In the genomic region with DNA sequence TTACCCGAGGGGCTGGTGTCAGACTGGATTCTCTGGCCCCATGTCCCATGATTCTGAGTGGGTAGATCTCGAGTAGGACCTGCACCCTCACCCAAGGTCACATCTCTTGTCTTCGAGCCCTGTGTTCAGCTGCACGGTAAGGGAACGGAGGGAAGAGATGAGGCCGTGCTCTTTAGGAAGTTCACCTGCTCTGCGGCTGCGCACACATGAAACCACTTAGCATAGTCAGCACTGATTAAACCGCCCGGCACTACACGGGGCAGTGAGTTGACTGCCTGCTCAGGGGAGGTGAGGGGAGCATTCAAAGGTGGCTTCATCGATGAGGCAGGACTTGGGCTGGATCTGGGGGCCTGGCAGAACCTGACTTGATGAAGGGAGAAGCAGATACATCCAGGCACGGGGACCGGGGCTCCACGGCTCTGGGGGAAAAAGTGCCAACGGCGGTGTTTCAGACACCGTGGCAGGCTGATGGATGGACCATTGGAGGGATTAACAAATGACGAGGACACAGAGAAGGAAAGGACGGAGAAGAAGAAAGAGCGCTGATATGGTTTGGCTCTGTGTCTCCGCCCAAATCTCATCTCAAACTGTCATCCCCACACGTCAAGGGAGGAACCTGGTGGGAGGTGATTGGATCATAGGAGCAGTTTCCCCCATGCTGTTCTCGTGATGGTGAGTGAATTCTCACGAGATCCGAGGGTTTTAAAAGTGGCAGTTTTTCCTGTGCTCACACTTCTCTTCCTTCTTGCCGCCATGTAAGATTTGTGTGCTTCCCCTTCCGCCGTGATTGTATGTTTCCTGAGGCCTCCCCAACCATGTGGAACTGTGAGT, we compare ENCODE assay signal across 1 cellular context.
TF ChIP-seq lines count a peak whose summit lies in the region.

No MANE protein-coding gene starts in this region.

TF ChIP-seq in K562, 482 proteins besides CTCF, POLR2A, EP300 and RAD21 (continued from another document and continues in another):
- TF ChIP-seq, protein P1, sequence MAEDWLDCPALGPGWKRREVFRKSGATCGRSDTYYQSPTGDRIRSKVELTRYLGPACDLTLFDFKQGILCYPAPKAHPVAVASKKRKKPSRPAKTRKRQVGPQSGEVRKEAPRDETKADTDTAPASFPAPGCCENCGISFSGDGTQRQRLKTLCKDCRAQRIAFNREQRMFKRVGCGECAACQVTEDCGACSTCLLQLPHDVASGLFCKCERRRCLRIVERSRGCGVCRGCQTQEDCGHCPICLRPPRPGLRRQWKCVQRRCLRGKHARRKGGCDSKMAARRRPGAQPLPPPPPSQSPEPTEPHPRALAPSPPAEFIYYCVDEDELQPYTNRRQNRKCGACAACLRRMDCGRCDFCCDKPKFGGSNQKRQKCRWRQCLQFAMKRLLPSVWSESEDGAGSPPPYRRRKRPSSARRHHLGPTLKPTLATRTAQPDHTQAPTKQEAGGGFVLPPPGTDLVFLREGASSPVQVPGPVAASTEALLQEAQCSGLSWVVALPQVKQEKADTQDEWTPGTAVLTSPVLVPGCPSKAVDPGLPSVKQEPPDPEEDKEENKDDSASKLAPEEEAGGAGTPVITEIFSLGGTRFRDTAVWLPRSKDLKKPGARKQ (CRISPR knock-in tag; IDR thresholded peaks at IDR 0.05), result no peak
- TF ChIP-seq, protein P2, sequence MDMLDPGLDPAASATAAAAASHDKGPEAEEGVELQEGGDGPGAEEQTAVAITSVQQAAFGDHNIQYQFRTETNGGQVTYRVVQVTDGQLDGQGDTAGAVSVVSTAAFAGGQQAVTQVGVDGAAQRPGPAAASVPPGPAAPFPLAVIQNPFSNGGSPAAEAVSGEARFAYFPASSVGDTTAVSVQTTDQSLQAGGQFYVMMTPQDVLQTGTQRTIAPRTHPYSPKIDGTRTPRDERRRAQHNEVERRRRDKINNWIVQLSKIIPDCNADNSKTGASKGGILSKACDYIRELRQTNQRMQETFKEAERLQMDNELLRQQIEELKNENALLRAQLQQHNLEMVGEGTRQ (CRISPR knock-in tag; IDR thresholded peaks at IDR 0.05), result no peak
- TF ChIP-seq, protein P3, sequence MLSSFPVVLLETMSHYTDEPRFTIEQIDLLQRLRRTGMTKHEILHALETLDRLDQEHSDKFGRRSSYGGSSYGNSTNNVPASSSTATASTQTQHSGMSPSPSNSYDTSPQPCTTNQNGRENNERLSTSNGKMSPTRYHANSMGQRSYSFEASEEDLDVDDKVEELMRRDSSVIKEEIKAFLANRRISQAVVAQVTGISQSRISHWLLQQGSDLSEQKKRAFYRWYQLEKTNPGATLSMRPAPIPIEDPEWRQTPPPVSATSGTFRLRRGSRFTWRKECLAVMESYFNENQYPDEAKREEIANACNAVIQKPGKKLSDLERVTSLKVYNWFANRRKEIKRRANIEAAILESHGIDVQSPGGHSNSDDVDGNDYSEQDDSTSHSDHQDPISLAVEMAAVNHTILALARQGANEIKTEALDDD (IDR thresholded peaks at IDR 0.05), result peak; percentile 35; the same call in 1 of the 2 replicates
- TF ChIP-seq STAG1 (CRISPR knock-in tag; IDR thresholded peaks at IDR 0.05; ENCODE audit: borderline replicate concordance) (no peak), NFRKB (IDR thresholded peaks at IDR 0.05; ENCODE audit: low read depth) (no peak), IFI16 (CRISPR knock-in tag; IDR thresholded peaks at IDR 0.05) (no peak), RBM25 (IDR thresholded peaks at IDR 0.05; ENCODE audit: low read depth, low read length, severe bottlenecking) (peak; percentile 75), EP400 (IDR thresholded peaks at IDR 0.05) (peak; percentile 23; the same call in 1 of the 2 replicates), PCBP1 (IDR thresholded peaks at IDR 0.05; ENCODE audit: low read depth, low read length, poor library complexity, severe bottlenecking) (no peak), MEIS2 (IDR thresholded peaks at IDR 0.05; ENCODE audit: partially characterized antibody) (peak; percentile 19), PTRF (tag; IDR thresholded peaks at IDR 0.05) (no peak), ZBTB1 (CRISPR knock-in tag; IDR thresholded peaks at IDR 0.05; ENCODE audit: borderline replicate concordance, low read depth) (no peak), MAFF (IDR thresholded peaks at IDR 0.05; ENCODE audit: low read length) (no peak), CEBPB (tag; IDR thresholded peaks at IDR 0.05) (no peak), ZNF717 (CRISPR knock-in tag; IDR thresholded peaks at IDR 0.05) (no peak), ELF1 (tag; IDR thresholded peaks at IDR 0.05) (0 out of 2 replicates have a peak, but pooled peaks have one; percentile 32), CHD2 (IDR thresholded peaks at IDR 0.05; ENCODE audit: low read depth, low read length) (peak; percentile 90), THRAP3 (IDR thresholded peaks at IDR 0.05; ENCODE audit: borderline replicate concordance) (no peak), ETV6 (IDR thresholded peaks at IDR 0.05; ENCODE audit: borderline replicate concordance in 1 of 2, low read depth in 2 of 2, low read length in 1 of 2) (no peak), ETV6 (CRISPR knock-in tag; IDR thresholded peaks at IDR 0.05; ENCODE audit: borderline replicate concordance) (no peak), ZC3H11A (IDR thresholded peaks at IDR 0.05; ENCODE audit: low read depth, low read length) (no peak), ESRRA (IDR thresholded peaks at IDR 0.05; ENCODE audit: borderline replicate concordance, low read depth) (no peak), CREM (IDR thresholded peaks at IDR 0.05; ENCODE audit: low read depth) (peak; percentile 13; the same call in 1 of the 2 replicates), ERF (CRISPR knock-in tag; IDR thresholded peaks at IDR 0.05) (no peak), ZZZ3 (IDR thresholded peaks at IDR 0.05) (no peak), MAZ (CRISPR knock-in tag; conservative IDR thresholded peaks at IDR 0.05 in 1 of 2, IDR thresholded peaks at IDR 0.05 in 1 of 2) (0 out of 4 replicates have a peak, but pooled peaks of 1 of the 2 experiments have one; percentile 14), NBN (IDR thresholded peaks at IDR 0.05; ENCODE audit: low read depth) (no peak), ARID2 (IDR thresholded peaks at IDR 0.05) (no peak), SMARCB1 (IDR thresholded peaks at IDR 0.05; ENCODE audit: insufficient read length, low read depth) (no peak), POLR2B (IDR thresholded peaks at IDR 0.05; ENCODE audit: low read depth, partially characterized antibody) (no peak), NFE2 (IDR thresholded peaks at IDR 0.05; ENCODE audit: low read depth) (no peak), POLR2AphosphoS5 (IDR thresholded peaks at IDR 0.05; ENCODE audit: control insufficient read depth, insufficient read depth, low read depth, low read length) (no peak), ZNF445 (CRISPR knock-in tag; IDR thresholded peaks at IDR 0.05; ENCODE audit: low read depth) (no peak), L3MBTL2 (IDR thresholded peaks at IDR 0.05) (peak; percentile 43; the same call in 1 of the 2 replicates)
- TF ChIP-seq, protein P4, sequence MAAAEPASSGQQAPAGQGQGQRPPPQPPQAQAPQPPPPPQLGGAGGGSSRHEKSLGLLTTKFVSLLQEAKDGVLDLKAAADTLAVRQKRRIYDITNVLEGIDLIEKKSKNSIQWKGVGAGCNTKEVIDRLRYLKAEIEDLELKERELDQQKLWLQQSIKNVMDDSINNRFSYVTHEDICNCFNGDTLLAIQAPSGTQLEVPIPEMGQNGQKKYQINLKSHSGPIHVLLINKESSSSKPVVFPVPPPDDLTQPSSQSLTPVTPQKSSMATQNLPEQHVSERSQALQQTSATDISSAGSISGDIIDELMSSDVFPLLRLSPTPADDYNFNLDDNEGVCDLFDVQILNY (CRISPR knock-in tag; IDR thresholded peaks at IDR 0.05), result no peak
- TF ChIP-seq, protein P5, sequence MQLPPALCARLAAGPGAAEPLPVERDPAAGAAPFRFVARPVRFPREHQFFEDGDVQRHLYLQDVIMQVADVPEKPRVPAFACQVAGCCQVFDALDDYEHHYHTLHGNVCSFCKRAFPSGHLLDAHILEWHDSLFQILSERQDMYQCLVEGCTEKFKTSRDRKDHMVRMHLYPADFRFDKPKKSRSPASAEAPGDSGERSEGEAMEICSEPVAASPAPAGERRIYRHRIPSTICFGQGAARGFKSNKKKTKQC (CRISPR knock-in tag; IDR thresholded peaks at IDR 0.05), result no peak
- TF ChIP-seq, protein P6, sequence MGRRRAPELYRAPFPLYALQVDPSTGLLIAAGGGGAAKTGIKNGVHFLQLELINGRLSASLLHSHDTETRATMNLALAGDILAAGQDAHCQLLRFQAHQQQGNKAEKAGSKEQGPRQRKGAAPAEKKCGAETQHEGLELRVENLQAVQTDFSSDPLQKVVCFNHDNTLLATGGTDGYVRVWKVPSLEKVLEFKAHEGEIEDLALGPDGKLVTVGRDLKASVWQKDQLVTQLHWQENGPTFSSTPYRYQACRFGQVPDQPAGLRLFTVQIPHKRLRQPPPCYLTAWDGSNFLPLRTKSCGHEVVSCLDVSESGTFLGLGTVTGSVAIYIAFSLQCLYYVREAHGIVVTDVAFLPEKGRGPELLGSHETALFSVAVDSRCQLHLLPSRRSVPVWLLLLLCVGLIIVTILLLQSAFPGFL (CRISPR knock-in tag; IDR thresholded peaks at IDR 0.05), result no peak
- TF ChIP-seq, protein P7, sequence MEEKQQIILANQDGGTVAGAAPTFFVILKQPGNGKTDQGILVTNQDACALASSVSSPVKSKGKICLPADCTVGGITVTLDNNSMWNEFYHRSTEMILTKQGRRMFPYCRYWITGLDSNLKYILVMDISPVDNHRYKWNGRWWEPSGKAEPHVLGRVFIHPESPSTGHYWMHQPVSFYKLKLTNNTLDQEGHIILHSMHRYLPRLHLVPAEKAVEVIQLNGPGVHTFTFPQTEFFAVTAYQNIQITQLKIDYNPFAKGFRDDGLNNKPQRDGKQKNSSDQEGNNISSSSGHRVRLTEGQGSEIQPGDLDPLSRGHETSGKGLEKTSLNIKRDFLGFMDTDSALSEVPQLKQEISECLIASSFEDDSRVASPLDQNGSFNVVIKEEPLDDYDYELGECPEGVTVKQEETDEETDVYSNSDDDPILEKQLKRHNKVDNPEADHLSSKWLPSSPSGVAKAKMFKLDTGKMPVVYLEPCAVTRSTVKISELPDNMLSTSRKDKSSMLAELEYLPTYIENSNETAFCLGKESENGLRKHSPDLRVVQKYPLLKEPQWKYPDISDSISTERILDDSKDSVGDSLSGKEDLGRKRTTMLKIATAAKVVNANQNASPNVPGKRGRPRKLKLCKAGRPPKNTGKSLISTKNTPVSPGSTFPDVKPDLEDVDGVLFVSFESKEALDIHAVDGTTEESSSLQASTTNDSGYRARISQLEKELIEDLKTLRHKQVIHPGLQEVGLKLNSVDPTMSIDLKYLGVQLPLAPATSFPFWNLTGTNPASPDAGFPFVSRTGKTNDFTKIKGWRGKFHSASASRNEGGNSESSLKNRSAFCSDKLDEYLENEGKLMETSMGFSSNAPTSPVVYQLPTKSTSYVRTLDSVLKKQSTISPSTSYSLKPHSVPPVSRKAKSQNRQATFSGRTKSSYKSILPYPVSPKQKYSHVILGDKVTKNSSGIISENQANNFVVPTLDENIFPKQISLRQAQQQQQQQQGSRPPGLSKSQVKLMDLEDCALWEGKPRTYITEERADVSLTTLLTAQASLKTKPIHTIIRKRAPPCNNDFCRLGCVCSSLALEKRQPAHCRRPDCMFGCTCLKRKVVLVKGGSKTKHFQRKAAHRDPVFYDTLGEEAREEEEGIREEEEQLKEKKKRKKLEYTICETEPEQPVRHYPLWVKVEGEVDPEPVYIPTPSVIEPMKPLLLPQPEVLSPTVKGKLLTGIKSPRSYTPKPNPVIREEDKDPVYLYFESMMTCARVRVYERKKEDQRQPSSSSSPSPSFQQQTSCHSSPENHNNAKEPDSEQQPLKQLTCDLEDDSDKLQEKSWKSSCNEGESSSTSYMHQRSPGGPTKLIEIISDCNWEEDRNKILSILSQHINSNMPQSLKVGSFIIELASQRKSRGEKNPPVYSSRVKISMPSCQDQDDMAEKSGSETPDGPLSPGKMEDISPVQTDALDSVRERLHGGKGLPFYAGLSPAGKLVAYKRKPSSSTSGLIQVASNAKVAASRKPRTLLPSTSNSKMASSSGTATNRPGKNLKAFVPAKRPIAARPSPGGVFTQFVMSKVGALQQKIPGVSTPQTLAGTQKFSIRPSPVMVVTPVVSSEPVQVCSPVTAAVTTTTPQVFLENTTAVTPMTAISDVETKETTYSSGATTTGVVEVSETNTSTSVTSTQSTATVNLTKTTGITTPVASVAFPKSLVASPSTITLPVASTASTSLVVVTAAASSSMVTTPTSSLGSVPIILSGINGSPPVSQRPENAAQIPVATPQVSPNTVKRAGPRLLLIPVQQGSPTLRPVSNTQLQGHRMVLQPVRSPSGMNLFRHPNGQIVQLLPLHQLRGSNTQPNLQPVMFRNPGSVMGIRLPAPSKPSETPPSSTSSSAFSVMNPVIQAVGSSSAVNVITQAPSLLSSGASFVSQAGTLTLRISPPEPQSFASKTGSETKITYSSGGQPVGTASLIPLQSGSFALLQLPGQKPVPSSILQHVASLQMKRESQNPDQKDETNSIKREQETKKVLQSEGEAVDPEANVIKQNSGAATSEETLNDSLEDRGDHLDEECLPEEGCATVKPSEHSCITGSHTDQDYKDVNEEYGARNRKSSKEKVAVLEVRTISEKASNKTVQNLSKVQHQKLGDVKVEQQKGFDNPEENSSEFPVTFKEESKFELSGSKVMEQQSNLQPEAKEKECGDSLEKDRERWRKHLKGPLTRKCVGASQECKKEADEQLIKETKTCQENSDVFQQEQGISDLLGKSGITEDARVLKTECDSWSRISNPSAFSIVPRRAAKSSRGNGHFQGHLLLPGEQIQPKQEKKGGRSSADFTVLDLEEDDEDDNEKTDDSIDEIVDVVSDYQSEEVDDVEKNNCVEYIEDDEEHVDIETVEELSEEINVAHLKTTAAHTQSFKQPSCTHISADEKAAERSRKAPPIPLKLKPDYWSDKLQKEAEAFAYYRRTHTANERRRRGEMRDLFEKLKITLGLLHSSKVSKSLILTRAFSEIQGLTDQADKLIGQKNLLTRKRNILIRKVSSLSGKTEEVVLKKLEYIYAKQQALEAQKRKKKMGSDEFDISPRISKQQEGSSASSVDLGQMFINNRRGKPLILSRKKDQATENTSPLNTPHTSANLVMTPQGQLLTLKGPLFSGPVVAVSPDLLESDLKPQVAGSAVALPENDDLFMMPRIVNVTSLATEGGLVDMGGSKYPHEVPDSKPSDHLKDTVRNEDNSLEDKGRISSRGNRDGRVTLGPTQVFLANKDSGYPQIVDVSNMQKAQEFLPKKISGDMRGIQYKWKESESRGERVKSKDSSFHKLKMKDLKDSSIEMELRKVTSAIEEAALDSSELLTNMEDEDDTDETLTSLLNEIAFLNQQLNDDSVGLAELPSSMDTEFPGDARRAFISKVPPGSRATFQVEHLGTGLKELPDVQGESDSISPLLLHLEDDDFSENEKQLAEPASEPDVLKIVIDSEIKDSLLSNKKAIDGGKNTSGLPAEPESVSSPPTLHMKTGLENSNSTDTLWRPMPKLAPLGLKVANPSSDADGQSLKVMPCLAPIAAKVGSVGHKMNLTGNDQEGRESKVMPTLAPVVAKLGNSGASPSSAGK (IDR thresholded peaks at IDR 0.05), result peak; percentile 21; the same call in 1 of the 2 replicates
- TF ChIP-seq, protein P8, sequence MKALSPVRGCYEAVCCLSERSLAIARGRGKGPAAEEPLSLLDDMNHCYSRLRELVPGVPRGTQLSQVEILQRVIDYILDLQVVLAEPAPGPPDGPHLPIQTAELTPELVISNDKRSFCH (CRISPR knock-in tag; IDR thresholded peaks at IDR 0.05), result no peak
- TF ChIP-seq, protein P8 (tag; IDR thresholded peaks at IDR 0.05), result no peak
- TF ChIP-seq, protein P9, sequence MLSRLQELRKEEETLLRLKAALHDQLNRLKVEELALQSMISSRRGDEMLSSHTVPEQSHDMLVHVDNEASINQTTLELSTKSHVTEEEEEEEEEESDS (CRISPR knock-in tag; IDR thresholded peaks at IDR 0.05), result no peak
